8 cellular contexts compared by ENCODE assay signal in genomic region chr1:36223996-36224536, GRCh38. TPM values are rescaled to one million over a fixed set of nuclear protein-coding genes. Genes with fewer than 3 reads are reported as not detected.
DNase-seq lines count a peak whose midpoint lies in the region; ATAC-seq lines count a peak whose summit lies in the region.

A gene with protein sequence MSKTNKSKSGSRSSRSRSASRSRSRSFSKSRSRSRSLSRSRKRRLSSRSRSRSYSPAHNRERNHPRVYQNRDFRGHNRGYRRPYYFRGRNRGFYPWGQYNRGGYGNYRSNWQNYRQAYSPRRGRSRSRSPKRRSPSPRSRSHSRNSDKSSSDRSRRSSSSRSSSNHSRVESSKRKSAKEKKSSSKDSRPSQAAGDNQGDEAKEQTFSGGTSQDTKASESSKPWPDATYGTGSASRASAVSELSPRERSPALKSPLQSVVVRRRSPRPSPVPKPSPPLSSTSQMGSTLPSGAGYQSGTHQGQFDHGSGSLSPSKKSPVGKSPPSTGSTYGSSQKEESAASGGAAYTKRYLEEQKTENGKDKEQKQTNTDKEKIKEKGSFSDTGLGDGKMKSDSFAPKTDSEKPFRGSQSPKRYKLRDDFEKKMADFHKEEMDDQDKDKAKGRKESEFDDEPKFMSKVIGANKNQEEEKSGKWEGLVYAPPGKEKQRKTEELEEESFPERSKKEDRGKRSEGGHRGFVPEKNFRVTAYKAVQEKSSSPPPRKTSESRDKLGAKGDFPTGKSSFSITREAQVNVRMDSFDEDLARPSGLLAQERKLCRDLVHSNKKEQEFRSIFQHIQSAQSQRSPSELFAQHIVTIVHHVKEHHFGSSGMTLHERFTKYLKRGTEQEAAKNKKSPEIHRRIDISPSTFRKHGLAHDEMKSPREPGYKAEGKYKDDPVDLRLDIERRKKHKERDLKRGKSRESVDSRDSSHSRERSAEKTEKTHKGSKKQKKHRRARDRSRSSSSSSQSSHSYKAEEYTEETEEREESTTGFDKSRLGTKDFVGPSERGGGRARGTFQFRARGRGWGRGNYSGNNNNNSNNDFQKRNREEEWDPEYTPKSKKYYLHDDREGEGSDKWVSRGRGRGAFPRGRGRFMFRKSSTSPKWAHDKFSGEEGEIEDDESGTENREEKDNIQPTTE (plus strand): TSS chr1:36224443. CDS start chr1:36282564, 58,121 bp downstream.

- no peaks in the 10 kb centered on the region for H3K9me3 ChIP-seq in mononuclear cell (ENCODE audit: low read depth, low read length)

- peaks cover 2% of the 10 kb centered on the region for H3K36me3 Mint-ChIP-seq in IgD-negative memory B cell

- H3K4me1 ChIP-seq in mononuclear cell (ENCODE audit: insufficient read depth, low read length), result peaks cover 36% of the 10 kb centered on the region

- DNase-seq in DMS 273 treated with DMSO at 0.1 percent for 48 hours (lab: John Stamatoyannopoulos, UW) (peak; percentile 98), OCI-M2 (lab: John Stamatoyannopoulos, UW; ENCODE audit: unreplicated experiment) (peak; percentile 77), activated T-cell treated with anti-CD3 and anti-CD28 coated beads for 4 hours (peak; percentile 98), epidermal melanocyte (ENCODE audit: insufficient read length, low spot score) (peak; percentile 90)
- peak; percentile 97 to 99 for DNase-seq in stimulated activated CD8-positive, alpha-beta memory T cell treated with anti-CD3 and anti-CD28 coated beads, Interleukin-4, amount 100 ng/mL, for 1 hour (ENCODE audit: low read depth in 2 of 2, low spot score in 1 of 2)

- H3K9me3 Mint-ChIP-seq in IgD-negative memory B cell, result no peaks in the 10 kb centered on the region

- H3K27me3 ChIP-seq in mononuclear cell (ENCODE audit: insufficient read depth, low read length), result no peaks in the 10 kb centered on the region

- H3K4me3 ChIP-seq in mononuclear cell (ENCODE audit: low read length), result peak within 1 kb of the TSS; percentile 86

- peak; percentile 91 for ATAC-seq in GM21529 (IDR thresholded peaks at IDR 0.05; ENCODE audit: unreplicated experiment)

- no peaks in the 10 kb centered on the region for H3K27me3 Mint-ChIP-seq in IgD-negative memory B cell

- peak within 1 kb of the TSS; percentile 94 to 100 (median 96) for H3K4me3 Mint-ChIP-seq in IgD-negative memory B cell

- peaks cover 22 to 28% (median 27%) of the 10 kb centered on the region in 3 donors for H3K4me1 Mint-ChIP-seq in IgD-negative memory B cell

- peak within 1 kb of the TSS; percentile 97 to 100 (median 98) for H3K27ac Mint-ChIP-seq in IgD-negative memory B cell

RNA-seq across cellular contexts. Expression of the gene that starts here (rescaled TPM):
- polyA plus RNA-seq in IgD-negative memory B cell, result 97.9 TPM
- 82.9 TPM for total RNA-seq in mononuclear cell

Comparison
In these comparisons a context has a peak if more than half of its experiments do, and no peak if none do; other contexts are left out.
1. Peak in every context shown above with its lines: DNase-seq, ATAC-seq and H3K4me3 ChIP-seq.